In genomic region chr17:72240333-72240732, GRCh38 we compare ENCODE assay signal across 22 cellular contexts.
"Had no signal": no experiment of that assay in that cellular context is flagged by ENCODE, and none has a peak within 500 bp of the region (broad histone marks: within the 10 kb centered on the region; RNA-seq: fewer than 3 reads in every experiment).

No MANE protein-coding gene starts in this region.

- H3K4me1 ChIP-seq: gastrocnemius medialis, upper lobe of right lung had no signal

- ATAC-seq: activated CD4-positive, CD25-positive, alpha-beta regulatory T cell treated with anti-CD3 and anti-CD28 coated beads, Interleukin-2, amount 50 U/mL, for 24 hours; activated T-cell treated with anti-CD3 and anti-CD28 coated beads, Interleukin-2, amount 50 U/mL, for 72 hours; esophagus mucosa; gastrocnemius medialis; left lobe of liver; natural killer cell; sciatic nerve; stimulated activated memory B cell treated with anti-CD40 and anti-IgM and Interleukin-4, amounts not matched to agents 10 μg/mL and 1 μg/mL and 100 μg/mL, for 72 hours; upper lobe of right lung had no signal

- H3K36me3 Mint-ChIP-seq: natural killer cell; stimulated activated memory B cell treated with anti-CD40 and anti-IgM and Interleukin-4, amounts not matched to agents 10 μg/mL and 1 μg/mL and 100 μg/mL, for 72 hours had no signal

- H3K9me3 ChIP-seq: upper lobe of right lung had no signal

- H3K27me3 ChIP-seq: cardiac muscle cell, gastrocnemius medialis, upper lobe of right lung had no signal

- H3K4me2 ChIP-seq: smooth muscle cell had no signal

- H3K36me3 ChIP-seq: cardiac muscle cell, gastrocnemius medialis, upper lobe of right lung had no signal

- H3K4me3 Mint-ChIP-seq: activated CD4-positive, alpha-beta T cell treated with anti-CD3 and anti-CD28 coated beads, Interleukin-2, amount 10 ng/mL, durations not matched to agents 7 days and 5 days; activated T-cell treated with anti-CD3 and anti-CD28 coated beads, Interleukin-2, amount 50 U/mL, for 72 hours; dendritic cell treated with granulocyte-macrophage colony-stimulating factor and Interleukin-4, amounts not matched to agents 40 ng/mL and 50 ng/mL, for 4 days; natural killer cell; stimulated activated memory B cell treated with anti-CD40 and anti-IgM and Interleukin-4, amounts not matched to agents 10 μg/mL and 1 μg/mL and 100 μg/mL, for 72 hours had no signal

- H3K27ac Mint-ChIP-seq: activated CD4-positive, alpha-beta T cell treated with anti-CD3 and anti-CD28 coated beads, Interleukin-2, amount 10 ng/mL, durations not matched to agents 7 days and 5 days; activated T-cell treated with anti-CD3 and anti-CD28 coated beads, Interleukin-2, amount 50 U/mL, for 72 hours; dendritic cell treated with granulocyte-macrophage colony-stimulating factor and Interleukin-4, amounts not matched to agents 40 ng/mL and 50 ng/mL, for 4 days; natural killer cell; stimulated activated memory B cell treated with anti-CD40 and anti-IgM and Interleukin-4, amounts not matched to agents 10 μg/mL and 1 μg/mL and 100 μg/mL, for 72 hours had no signal

- DNase-seq: activated CD4-positive, alpha-beta T cell treated with anti-CD3 and anti-CD28 coated beads, Interleukin-2, amount 10 ng/mL, durations not matched to agents 7 days and 5 days; activated CD8-positive, alpha-beta memory T cell treated with anti-CD3 and anti-CD28 coated beads for 24 hours; activated CD8-positive, alpha-beta memory T cell treated with anti-CD3 and anti-CD28 coated beads, Interleukin-2, amount 50 U/mL, for 48 hours; activated effector memory CD4-positive, alpha-beta T cell treated with anti-CD3 and anti-CD28 coated beads, Interleukin-2, amount 50 U/mL, for 16 hours; activated naive CD4-positive, alpha-beta T cell treated with anti-CD3 and anti-CD28 coated beads, Interleukin-2, amount 50 U/mL, for 16 hours; activated T-cell treated with anti-CD3 and anti-CD28 coated beads, Interleukin-2, amount 50 U/mL, for 72 hours; effector CD8-positive, alpha-beta T cell; gastrocnemius medialis; head of caudate nucleus; kidney; natural killer cell; stimulated activated CD4-positive, alpha-beta T cell treated with anti-CD3 and anti-CD28 coated beads, Interleukin-4, amount 100 ng/mL, for 24 hours; upper lobe of right lung had no signal

- H3K27me3 Mint-ChIP-seq: activated CD4-positive, alpha-beta T cell treated with anti-CD3 and anti-CD28 coated beads, Interleukin-2, amount 10 ng/mL, durations not matched to agents 7 days and 5 days; dendritic cell treated with granulocyte-macrophage colony-stimulating factor and Interleukin-4, amounts not matched to agents 40 ng/mL and 50 ng/mL, for 4 days had no signal

- H3K4me1 Mint-ChIP-seq: activated CD4-positive, alpha-beta T cell treated with anti-CD3 and anti-CD28 coated beads, Interleukin-2, amount 10 ng/mL, durations not matched to agents 7 days and 5 days; natural killer cell; stimulated activated memory B cell treated with anti-CD40 and anti-IgM and Interleukin-4, amounts not matched to agents 10 μg/mL and 1 μg/mL and 100 μg/mL, for 72 hours had no signal

- H3K4me3 ChIP-seq: cardiac muscle cell, gastrocnemius medialis, lung, smooth muscle cell, upper lobe of right lung had no signal

- H3K27ac ChIP-seq: cardiac muscle cell, gastrocnemius medialis, upper lobe of right lung had no signal
